In genomic region chr7:4001742-4002141, GRCh38 we compare ENCODE assay signal across 31 cellular contexts.
"Had no signal": no experiment of that assay in that cellular context is flagged by ENCODE, and none has a peak within 500 bp of the region (broad histone marks: within the 10 kb centered on the region; RNA-seq: fewer than 3 reads in every experiment).

No MANE protein-coding gene starts in this region.

- DNase-seq: activated CD4-positive, alpha-beta memory T cell treated with anti-CD3 and anti-CD28 coated beads, Interleukin-2, amount 10 ng/mL, durations not matched to agents 7 days and 5 days; activated CD4-positive, alpha-beta T cell treated with anti-CD3 and anti-CD28 coated beads for 4 hours; activated CD4-positive, alpha-beta T cell treated with anti-CD3 and anti-CD28 coated beads, Interleukin-2, amount 10 ng/mL, durations not matched to agents 7 days and 5 days; activated CD4-positive, alpha-beta T cell treated with anti-CD3 and anti-CD28 coated beads, Interleukin-2, amount 50 U/mL, for 4 hours; activated CD4-positive, CD25-positive, alpha-beta regulatory T cell; activated CD4-positive, CD25-positive, alpha-beta regulatory T cell treated with anti-CD3 and anti-CD28 coated beads, Interleukin-2, amount 50 U/mL, for 72 hours; activated CD8-positive, alpha-beta memory T cell treated with anti-CD3 and anti-CD28 coated beads, Interleukin-2, amount 50 U/mL, for 48 hours; activated effector memory CD4-positive, alpha-beta T cell treated with Interleukin-2 at 50 U/mL for 16 hours; activated gamma-delta T cell treated with Interleukin-2 at 50 U/mL for 16 hours; activated naive CD4-positive, alpha-beta T cell treated with Interleukin-2 at 50 U/mL for 16 hours; activated naive CD8-positive, alpha-beta T cell treated with anti-CD3 and anti-CD28 coated beads, Interleukin-2, amount 10 ng/mL, durations not matched to agents 7 days and 5 days; activated T-cell treated with anti-CD3 and anti-CD28 coated beads for 4 hours; activated T-cell treated with anti-CD3 and anti-CD28 coated beads, Interleukin-2, amount 50 U/mL, for 4 hours; effector memory CD4-positive, alpha-beta T cell; erythroblast; foreskin keratinocyte; gastrocnemius medialis; glutamatergic neuron; T-helper 1 cell; T-helper 2 cell had no signal

- H3K4me1 ChIP-seq: ascending aorta, breast epithelium, esophagus muscularis mucosa, gastrocnemius medialis had no signal

- H3K9me3 Mint-ChIP-seq: activated CD4-positive, alpha-beta memory T cell treated with anti-CD3 and anti-CD28 coated beads, Interleukin-2, amount 10 ng/mL, durations not matched to agents 7 days and 5 days; activated CD4-positive, alpha-beta T cell treated with anti-CD3 and anti-CD28 coated beads, Interleukin-2, amount 10 ng/mL, durations not matched to agents 7 days and 5 days; activated naive CD4-positive, alpha-beta T cell treated with anti-CD3 and anti-CD28 coated beads, Interleukin-2, amount 50 U/mL, for 72 hours; activated naive CD8-positive, alpha-beta T cell treated with anti-CD3 and anti-CD28 coated beads, Interleukin-2, amount 10 ng/mL, durations not matched to agents 7 days and 5 days; activated T-cell treated with anti-CD3 and anti-CD28 coated beads, Interleukin-2, amount 50 U/mL, for 4 hours; activated T-helper 17 cell treated with anti-CD3 and anti-CD28 coated beads, Interleukin-2, amount 50 U/mL, for 72 hours; brain; central memory CD8-positive, alpha-beta T cell; dendritic cell treated with granulocyte-macrophage colony-stimulating factor and Interleukin-4, amounts not matched to agents 40 ng/mL and 50 ng/mL, for 4 days had no signal

- H3K4me3 Mint-ChIP-seq: activated CD4-positive, alpha-beta memory T cell treated with anti-CD3 and anti-CD28 coated beads, Interleukin-2, amount 10 ng/mL, durations not matched to agents 7 days and 5 days; activated CD4-positive, alpha-beta T cell treated with anti-CD3 and anti-CD28 coated beads, Interleukin-2, amount 10 ng/mL, durations not matched to agents 7 days and 5 days; activated naive CD8-positive, alpha-beta T cell treated with anti-CD3 and anti-CD28 coated beads, Interleukin-2, amount 10 ng/mL, durations not matched to agents 7 days and 5 days; activated T-cell treated with anti-CD3 and anti-CD28 coated beads, Interleukin-2, amount 50 U/mL, for 4 hours; activated T-helper 17 cell treated with anti-CD3 and anti-CD28 coated beads, Interleukin-2, amount 50 U/mL, for 72 hours; brain; central memory CD8-positive, alpha-beta T cell; dendritic cell treated with granulocyte-macrophage colony-stimulating factor and Interleukin-4, amounts not matched to agents 40 ng/mL and 50 ng/mL, for 4 days had no signal

- H3K4me3 ChIP-seq: ascending aorta, breast epithelium, cardiac muscle cell, coronary artery, dorsolateral prefrontal cortex, esophagus muscularis mucosa, gastrocnemius medialis had no signal

- H3K27ac ChIP-seq: ascending aorta, breast epithelium, cardiac muscle cell, coronary artery, esophagus muscularis mucosa, foreskin keratinocyte, gastrocnemius medialis had no signal

- H3K9me3 ChIP-seq: ascending aorta, breast epithelium, esophagus muscularis mucosa, gastrocnemius medialis had no signal

- H3K36me3 ChIP-seq: ascending aorta, breast epithelium, cardiac muscle cell, esophagus muscularis mucosa, gastrocnemius medialis had no signal

- H3K4me1 Mint-ChIP-seq: activated CD4-positive, alpha-beta T cell treated with anti-CD3 and anti-CD28 coated beads, Interleukin-2, amount 10 ng/mL, durations not matched to agents 7 days and 5 days; activated naive CD8-positive, alpha-beta T cell treated with anti-CD3 and anti-CD28 coated beads, Interleukin-2, amount 10 ng/mL, durations not matched to agents 7 days and 5 days; activated T-helper 17 cell treated with anti-CD3 and anti-CD28 coated beads, Interleukin-2, amount 50 U/mL, for 72 hours; central memory CD8-positive, alpha-beta T cell had no signal

- H3K27me3 ChIP-seq: ascending aorta, breast epithelium, cardiac muscle cell, foreskin keratinocyte, gastrocnemius medialis had no signal

- H3K27ac Mint-ChIP-seq: activated CD4-positive, alpha-beta memory T cell treated with anti-CD3 and anti-CD28 coated beads, Interleukin-2, amount 10 ng/mL, durations not matched to agents 7 days and 5 days; activated CD4-positive, alpha-beta T cell treated with anti-CD3 and anti-CD28 coated beads, Interleukin-2, amount 10 ng/mL, durations not matched to agents 7 days and 5 days; activated naive CD4-positive, alpha-beta T cell treated with anti-CD3 and anti-CD28 coated beads, Interleukin-2, amount 50 U/mL, for 72 hours; activated naive CD8-positive, alpha-beta T cell treated with anti-CD3 and anti-CD28 coated beads, Interleukin-2, amount 10 ng/mL, durations not matched to agents 7 days and 5 days; activated T-helper 17 cell treated with anti-CD3 and anti-CD28 coated beads, Interleukin-2, amount 50 U/mL, for 72 hours; dendritic cell treated with granulocyte-macrophage colony-stimulating factor and Interleukin-4, amounts not matched to agents 40 ng/mL and 50 ng/mL, for 4 days had no signal

- H3K27me3 Mint-ChIP-seq: activated CD4-positive, alpha-beta T cell treated with anti-CD3 and anti-CD28 coated beads, Interleukin-2, amount 10 ng/mL, durations not matched to agents 7 days and 5 days; brain; dendritic cell treated with granulocyte-macrophage colony-stimulating factor and Interleukin-4, amounts not matched to agents 40 ng/mL and 50 ng/mL, for 4 days had no signal

- H3K36me3 Mint-ChIP-seq: activated naive CD4-positive, alpha-beta T cell treated with anti-CD3 and anti-CD28 coated beads, Interleukin-2, amount 50 U/mL, for 72 hours; activated naive CD8-positive, alpha-beta T cell treated with anti-CD3 and anti-CD28 coated beads, Interleukin-2, amount 10 ng/mL, durations not matched to agents 7 days and 5 days; brain had no signal
